22 cellular contexts compared by ENCODE assay signal in genomic region chr18:3552305-3552704, GRCh38.
"Had no signal": no experiment of that assay in that cellular context is flagged by ENCODE, and none has a peak within 500 bp of the region (broad histone marks: within the 10 kb centered on the region; RNA-seq: fewer than 3 reads in every experiment).

No MANE protein-coding gene starts in this region.

- H3K27ac Mint-ChIP-seq: activated CD4-positive, alpha-beta T cell treated with anti-CD3 and anti-CD28 coated beads, Interleukin-2, amount 10 ng/mL, durations not matched to agents 7 days and 5 days; activated CD8-positive, alpha-beta T cell treated with anti-CD3 and anti-CD28 coated beads, Interleukin-2, amount 10 ng/mL, durations not matched to agents 7 days and 5 days; activated naive CD4-positive, alpha-beta T cell treated with anti-CD3 and anti-CD28 coated beads, Interleukin-2, amount 50 U/mL, for 24 hours; activated T-cell treated with anti-CD3 and anti-CD28 coated beads, Interleukin-2, amount 50 U/mL, for 24 hours; memory B cell; stimulated activated naive CD8-positive, alpha-beta T cell treated with anti-CD3 and anti-CD28 coated beads, Interleukin-15, amount 100 ng/mL, for 72 hours; T-helper 2 cell treated with Interferon-gamma antibody and Interleukin-4, amounts not matched to agents 5 μg/mL and 100 μg/mL, for 36 hours had no signal

- H3K36me3 ChIP-seq: ascending aorta, esophagus squamous epithelium, heart right ventricle, suprapubic skin, transverse colon, vagina had no signal

- H3K4me1 Mint-ChIP-seq: activated CD4-positive, alpha-beta T cell treated with anti-CD3 and anti-CD28 coated beads, Interleukin-2, amount 10 ng/mL, durations not matched to agents 7 days and 5 days; activated naive CD4-positive, alpha-beta T cell treated with anti-CD3 and anti-CD28 coated beads, Interleukin-2, amount 50 U/mL, for 24 hours; naive B cell; stimulated activated naive CD8-positive, alpha-beta T cell treated with anti-CD3 and anti-CD28 coated beads, Interleukin-15, amount 100 ng/mL, for 72 hours had no signal

- H3K27ac ChIP-seq: ascending aorta, esophagus squamous epithelium, heart right ventricle, psoas muscle, skin epidermis, suprapubic skin, transverse colon, vagina had no signal

- H3K4me3 ChIP-seq: ascending aorta, esophagus squamous epithelium, heart right ventricle, mucosa of descending colon, psoas muscle, skin epidermis, suprapubic skin, transverse colon, vagina had no signal

- H3K4me1 ChIP-seq: ascending aorta, esophagus squamous epithelium, heart right ventricle, psoas muscle, suprapubic skin, vagina had no signal

- H3K27me3 Mint-ChIP-seq: activated CD4-positive, alpha-beta T cell treated with anti-CD3 and anti-CD28 coated beads, Interleukin-2, amount 10 ng/mL, durations not matched to agents 7 days and 5 days; activated naive CD4-positive, alpha-beta T cell treated with anti-CD3 and anti-CD28 coated beads, Interleukin-2, amount 50 U/mL, for 24 hours; activated T-cell treated with anti-CD3 and anti-CD28 coated beads, Interleukin-2, amount 50 U/mL, for 24 hours; memory B cell; naive B cell; stimulated activated naive CD8-positive, alpha-beta T cell treated with anti-CD3 and anti-CD28 coated beads, Interleukin-15, amount 100 ng/mL, for 72 hours had no signal

- H3K36me3 Mint-ChIP-seq: activated naive CD4-positive, alpha-beta T cell treated with anti-CD3 and anti-CD28 coated beads, Interleukin-2, amount 50 U/mL, for 24 hours; memory B cell; naive B cell had no signal

- ATAC-seq: activated CD4-positive, CD25-positive, alpha-beta regulatory T cell treated with anti-CD3 and anti-CD28 coated beads, Interleukin-2, amount 50 U/mL, for 24 hours; activated CD8-positive, alpha-beta T cell treated with anti-CD3 and anti-CD28 coated beads, Interleukin-2, amount 10 ng/mL, durations not matched to agents 7 days and 5 days; heart right ventricle; mucosa of descending colon; psoas muscle; right cardiac atrium; stimulated activated naive CD8-positive, alpha-beta T cell treated with anti-CD3 and anti-CD28 coated beads, Interleukin-15, amount 100 ng/mL, for 72 hours had no signal

- H3K9me3 Mint-ChIP-seq: activated CD4-positive, alpha-beta T cell treated with anti-CD3 and anti-CD28 coated beads, Interleukin-2, amount 10 ng/mL, durations not matched to agents 7 days and 5 days; activated naive CD4-positive, alpha-beta T cell treated with anti-CD3 and anti-CD28 coated beads, Interleukin-2, amount 50 U/mL, for 24 hours; activated T-cell treated with anti-CD3 and anti-CD28 coated beads, Interleukin-2, amount 50 U/mL, for 24 hours; neural crest cell; stimulated activated naive CD8-positive, alpha-beta T cell treated with anti-CD3 and anti-CD28 coated beads, Interleukin-15, amount 100 ng/mL, for 72 hours; T-helper 2 cell treated with Interferon-gamma antibody and Interleukin-4, amounts not matched to agents 5 μg/mL and 100 μg/mL, for 36 hours had no signal

- H3K9me3 ChIP-seq: ascending aorta, esophagus squamous epithelium, heart right ventricle, mucosa of descending colon, psoas muscle, suprapubic skin, transverse colon, vagina had no signal

- H3K27me3 ChIP-seq: ascending aorta, esophagus squamous epithelium, suprapubic skin, transverse colon, vagina had no signal

- DNase-seq: activated CD4-positive, alpha-beta T cell treated with anti-CD3 and anti-CD28 coated beads, Interleukin-2, amount 10 ng/mL, durations not matched to agents 7 days and 5 days; activated CD8-positive, alpha-beta T cell treated with anti-CD3 and anti-CD28 coated beads, Interleukin-2, amount 10 ng/mL, durations not matched to agents 7 days and 5 days; activated effector memory CD4-positive, alpha-beta T cell treated with anti-CD3 and anti-CD28 coated beads, Interleukin-2, amount 50 U/mL, for 16 hours; activated T-cell treated with anti-CD3 and anti-CD28 coated beads, Interleukin-2, amount 50 U/mL, for 24 hours; effector memory CD4-positive, alpha-beta T cell; esophagus squamous epithelium; heart right ventricle; mucosa of descending colon; naive B cell; psoas muscle; right cardiac atrium; stimulated activated naive CD8-positive, alpha-beta T cell treated with anti-CD3 and anti-CD28 coated beads, Interleukin-15, amount 100 ng/mL, for 72 hours; transverse colon had no signal

- H3K4me3 Mint-ChIP-seq: activated CD4-positive, alpha-beta T cell treated with anti-CD3 and anti-CD28 coated beads, Interleukin-2, amount 10 ng/mL, durations not matched to agents 7 days and 5 days; activated CD8-positive, alpha-beta T cell treated with anti-CD3 and anti-CD28 coated beads, Interleukin-2, amount 10 ng/mL, durations not matched to agents 7 days and 5 days; activated naive CD4-positive, alpha-beta T cell treated with anti-CD3 and anti-CD28 coated beads, Interleukin-2, amount 50 U/mL, for 24 hours; activated T-cell treated with anti-CD3 and anti-CD28 coated beads, Interleukin-2, amount 50 U/mL, for 24 hours; memory B cell; naive B cell; neural crest cell; stimulated activated naive CD8-positive, alpha-beta T cell treated with anti-CD3 and anti-CD28 coated beads, Interleukin-15, amount 100 ng/mL, for 72 hours; T-helper 2 cell treated with Interferon-gamma antibody and Interleukin-4, amounts not matched to agents 5 μg/mL and 100 μg/mL, for 36 hours had no signal
